10 cellular contexts compared by ENCODE assay signal in the genomic region with DNA sequence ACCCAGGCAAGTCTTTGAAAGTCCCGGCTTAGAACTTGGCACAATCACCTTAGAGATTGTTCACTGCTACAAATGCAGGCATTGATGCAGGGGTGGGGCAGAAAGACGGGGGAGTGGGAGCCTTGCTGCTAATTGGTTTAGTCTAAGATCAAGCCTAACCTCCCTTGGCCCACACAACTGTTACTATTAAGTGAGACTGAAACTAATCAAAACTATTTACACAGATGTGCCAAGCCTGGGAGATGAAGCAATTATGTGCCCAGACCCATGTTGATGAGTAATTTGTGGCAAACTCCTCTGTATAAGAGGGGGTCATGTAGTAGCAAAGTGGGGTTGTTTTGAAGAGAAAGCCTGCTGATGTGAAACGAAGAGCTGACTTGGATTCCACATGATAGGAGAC.
A peak's percentile ranks its signal among the peaks of the same experiment; 100 is the strongest.
DNase-seq lines count a peak whose midpoint lies in the region; ATAC-seq and TF ChIP-seq lines count a peak whose summit lies in the region.
"Had no signal": no experiment of that assay in that cellular context is flagged by ENCODE, and none has a peak within 500 bp of the region (broad histone marks: within the 10 kb centered on the region; RNA-seq: fewer than 3 reads in every experiment).

No MANE protein-coding gene starts in this region.

- POLR2A ChIA-PET in IMR-90 (lab: Charles Lee; ENCODE audit: unreplicated experiment), result no interaction called here

- peak overlapping the region; percentile 62 for H3K14ac ChIP-seq in IMR-90 (replicated peaks; ENCODE audit: low read depth, low read length)

- no peak for TF ChIP-seq RAD21 in IMR-90 (IDR thresholded peaks at IDR 0.05; ENCODE audit: low read length)

- H3K9me3 ChIP-seq in IMR-90 (ENCODE audit: control insufficient read depth, insufficient read depth, low read length), result no peaks in the 10 kb centered on the region
- no peaks in the 10 kb centered on the region for H3K9me3 ChIP-seq in ascending aorta
- H3K9me3 ChIP-seq: mucosa of descending colon, Peyer's patch had no signal

- H4K20me1 ChIP-seq in IMR-90 (ENCODE audit: insufficient read depth, low read length), result no peaks in the 10 kb centered on the region

- H3K36me3 ChIP-seq in IMR-90 (ENCODE audit: control insufficient read depth, insufficient read depth, low read length), result no peaks in the 10 kb centered on the region
- H3K36me3 ChIP-seq in ascending aorta, result no peaks in the 10 kb centered on the region
- H3K36me3 ChIP-seq: Peyer's patch had no signal

- in situ Hi-C loops in IMR-90 (cut with MboI; ENCODE audit: low sequenced_read_pairs), result no loop called here
- in situ Hi-C loops in astrocyte of the spinal cord (cut with HindIII; ENCODE audit: low sequenced_read_pairs), result no loop called here

- no peaks in the 10 kb centered on the region for H3K36me3 Mint-ChIP-seq in activated CD8-positive, alpha-beta memory T cell treated with anti-CD3 and anti-CD28 coated beads, Interleukin-2, amount 10 ng/mL, durations not matched to agents 7 days and 5 days

- peak overlapping the region; percentile 83 for H3K18ac ChIP-seq in IMR-90 (ENCODE audit: low read depth, low read length)

- H4K91ac ChIP-seq in IMR-90 (ENCODE audit: insufficient read depth, low read depth, low read length), result peak overlapping the region; percentile 53; the same call in 1 of the 2 replicates

- H4K5ac ChIP-seq in IMR-90 (ENCODE audit: low read depth, low read length), result 0 out of 2 replicates have a peak overlapping the region, but pooled peaks have one; percentile 13

- WGBS in IMR-90 (ENCODE audit: extremely low coverage in 2 of 2, insufficient read length in 1 of 2), 2 experiments, result no CpG with 5 or more reads among the region's 3 CpGs

- peak overlapping the region; percentile 76 for H3K27ac Mint-ChIP-seq in activated CD8-positive, alpha-beta memory T cell treated with anti-CD3 and anti-CD28 coated beads, Interleukin-2, amount 10 ng/mL, durations not matched to agents 7 days and 5 days

- H4K8ac ChIP-seq in IMR-90 (ENCODE audit: low read depth in 2 of 2, low read length in 2 of 2), result peak overlapping the region in 1 of 2 experiments; percentile 27; a peak in 1 of 4 replicates

- peak overlapping the region; percentile 48; the same call in 1 of the 2 replicates for H2AK5ac ChIP-seq in IMR-90 (ENCODE audit: low read depth, low read length)

- peak overlapping the region; percentile 44; the same call in 1 of the 2 replicates for H3K56ac ChIP-seq in IMR-90 (ENCODE audit: extremely low read depth, insufficient read depth, low read length)

- dilution Hi-C loops in IMR-90 (cut with HindIII; ENCODE audit: low sequenced_read_pairs, unreplicated experiment), result no loop called here

- no peak overlapping the region for H3K4me3 Mint-ChIP-seq in activated CD8-positive, alpha-beta memory T cell treated with anti-CD3 and anti-CD28 coated beads, Interleukin-2, amount 10 ng/mL, durations not matched to agents 7 days and 5 days

- peak overlapping the region; percentile 46; the same call in 2 of the 3 replicates for H2BK15ac ChIP-seq in IMR-90 (ENCODE audit: low read depth, low read length)

- ATAC-seq in activated CD8-positive, alpha-beta memory T cell treated with anti-CD3 and anti-CD28 coated beads, Interleukin-2, amount 10 ng/mL, durations not matched to agents 7 days and 5 days, result no peak
- ATAC-seq in IMR-90 (ENCODE audit: low read depth), result peak; percentile 55
- no peak for ATAC-seq in HG02610 (IDR thresholded peaks at IDR 0.05; ENCODE audit: unreplicated experiment)
- no peak for ATAC-seq in HG03565 (IDR thresholded peaks at IDR 0.05; ENCODE audit: unreplicated experiment)

- no peak for DNase-seq in activated CD8-positive, alpha-beta memory T cell treated with anti-CD3 and anti-CD28 coated beads, Interleukin-2, amount 10 ng/mL, durations not matched to agents 7 days and 5 days
- DNase-seq in activated CD8-positive, alpha-beta memory T cell treated with anti-CD3 and anti-CD28 coated beads, Interleukin-2, amount 50 U/mL, for 4 hours, result no peak
- DNase-seq in IMR-90 (peak; percentile 77), astrocyte of the spinal cord (ENCODE audit: low read depth, low spot score) (peak; percentile 75), ascending aorta (ENCODE audit: low spot score in 2 of 2) (no peak)
- DNase-seq: mucosa of descending colon had no signal

- peak overlapping the region; percentile 81 for H2BK5ac ChIP-seq in IMR-90 (ENCODE audit: low read depth, low read length, poor library complexity, severe bottlenecking)

- no peak overlapping the region for H3K9ac ChIP-seq in IMR-90 (ENCODE audit: low read depth, low read length)

- H3K79me1 ChIP-seq in IMR-90 (ENCODE audit: low read depth in 1 of 2, low read length in 2 of 2), result no peaks in the 10 kb centered on the region

- H3K4me1 Mint-ChIP-seq in activated CD8-positive, alpha-beta memory T cell treated with anti-CD3 and anti-CD28 coated beads, Interleukin-2, amount 10 ng/mL, durations not matched to agents 7 days and 5 days, result peaks cover 67% of the 10 kb centered on the region

- intact Hi-C loops in IMR-90 (cut with micrococcal nuclease) (no loop called here), ascending aorta (cut with DNase I) (no loop called here)

- TF ChIP-seq POLR2A in IMR-90 (IDR thresholded peaks at IDR 0.05; ENCODE audit: low read depth, low read length), result no peak

- H3K4me1 ChIP-seq in IMR-90 (ENCODE audit: control insufficient read depth, insufficient read depth, low read length) (peaks cover 19% of the 10 kb centered on the region), ascending aorta (no peaks in the 10 kb centered on the region)

- peak overlapping the region; percentile 58 for H2BK120ac ChIP-seq in IMR-90 (ENCODE audit: low read depth, low read length)

- H3K9me3 Mint-ChIP-seq in activated CD8-positive, alpha-beta memory T cell treated with anti-CD3 and anti-CD28 coated beads, Interleukin-2, amount 10 ng/mL, durations not matched to agents 7 days and 5 days (ENCODE audit: low read depth), result no peaks in the 10 kb centered on the region

- CTCF ChIA-PET in activated CD8-positive, alpha-beta memory T cell treated with anti-CD3 and anti-CD28 coated beads, Interleukin-2, amount 10 ng/mL, durations not matched to agents 7 days and 5 days (lab: Charles Lee), result interaction anchor here (1.9 kb wide), 1 partner anchor 20 kb away, joined by 4 read pairs; no protein-coding TSS in a partner anchor
- CTCF ChIA-PET in IMR-90 (lab: Yijun Ruan, JAX), result interaction anchor here (0.6 kb wide), 1 partner anchor 127 kb away, joined by 3 read pairs; no protein-coding TSS in a partner anchor

- H3K4ac ChIP-seq in IMR-90 (ENCODE audit: low read depth, low read length), result peak overlapping the region; percentile 38

- peaks cover 22% of the 10 kb centered on the region for H3K9me1 ChIP-seq in IMR-90 (ENCODE audit: insufficient read depth, low read length)

- no TSS peak for BruUV-seq in IMR-90 (replicated peaks; lab: Mats Ljungman, UMichigan)

- H3K27me3 Mint-ChIP-seq in activated CD8-positive, alpha-beta memory T cell treated with anti-CD3 and anti-CD28 coated beads, Interleukin-2, amount 10 ng/mL, durations not matched to agents 7 days and 5 days, result no peaks in the 10 kb centered on the region

- H3K23ac ChIP-seq in IMR-90 (ENCODE audit: low read depth, low read length), result peak overlapping the region; percentile 1; the same call in 1 of the 2 replicates

- H2AFZ ChIP-seq in IMR-90 (replicated peaks; ENCODE audit: low read length, poor library complexity), result peak overlapping the region; percentile 35

- TF ChIP-seq CTCF in IMR-90 (conservative IDR thresholded peaks at IDR 0.05; ENCODE audit: low read depth, low read length) (no peak), astrocyte of the spinal cord (IDR thresholded peaks at IDR 0.05; ENCODE audit: low read depth, low read length) (no peak), ascending aorta (IDR thresholded peaks at IDR 0.05) (no peak)

- no peak overlapping the region for H3K4me3 ChIP-seq in IMR-90 (ENCODE audit: insufficient read depth, low read depth, low read length)
- no peak overlapping the region for H3K4me3 ChIP-seq in astrocyte of the spinal cord (ENCODE audit: low read depth, low read length)
- no peak overlapping the region for H3K4me3 ChIP-seq in skin epidermis
- H3K4me3 ChIP-seq in ascending aorta, result no peak overlapping the region
- H3K4me3 ChIP-seq: mucosa of descending colon, Peyer's patch had no signal

- H3K27me3 ChIP-seq in IMR-90 (ENCODE audit: control insufficient read depth, insufficient read depth, low read length), result no peaks in the 10 kb centered on the region
- H3K27me3 ChIP-seq in ascending aorta, result no peaks in the 10 kb centered on the region
- H3K27me3 ChIP-seq: Peyer's patch had no signal

- H3K4me2 ChIP-seq in IMR-90 (ENCODE audit: low read depth, low read length), result peak overlapping the region; percentile 28; the same call in 1 of the 2 replicates

- peak overlapping the region; percentile 75 for H2BK20ac ChIP-seq in IMR-90 (ENCODE audit: low read depth, low read length)

- peak overlapping the region; percentile 60 for H2AK9ac ChIP-seq in IMR-90 (replicated peaks; ENCODE audit: low read depth, low read length, poor library complexity)

- peak overlapping the region; percentile 74 for H3K27ac ChIP-seq in IMR-90 (ENCODE audit: insufficient read depth, low read length)
- H3K27ac ChIP-seq in skin epidermis, result peak overlapping the region in 14 of 21 experiments; percentile 1 to 88 (median 70)
- no peak overlapping the region for H3K27ac ChIP-seq in ascending aorta

TF ChIP-seq in IMR-90, 13 proteins besides CTCF, POLR2A, EP300 and RAD21 (continues in another document):
- TF ChIP-seq, protein P1, sequence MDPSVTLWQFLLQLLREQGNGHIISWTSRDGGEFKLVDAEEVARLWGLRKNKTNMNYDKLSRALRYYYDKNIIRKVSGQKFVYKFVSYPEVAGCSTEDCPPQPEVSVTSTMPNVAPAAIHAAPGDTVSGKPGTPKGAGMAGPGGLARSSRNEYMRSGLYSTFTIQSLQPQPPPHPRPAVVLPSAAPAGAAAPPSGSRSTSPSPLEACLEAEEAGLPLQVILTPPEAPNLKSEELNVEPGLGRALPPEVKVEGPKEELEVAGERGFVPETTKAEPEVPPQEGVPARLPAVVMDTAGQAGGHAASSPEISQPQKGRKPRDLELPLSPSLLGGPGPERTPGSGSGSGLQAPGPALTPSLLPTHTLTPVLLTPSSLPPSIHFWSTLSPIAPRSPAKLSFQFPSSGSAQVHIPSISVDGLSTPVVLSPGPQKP (IDR thresholded peaks at IDR 0.05; ENCODE audit: borderline replicate concordance, low read depth, low read length), result no peak
- TF ChIP-seq MXI1 (IDR thresholded peaks at IDR 0.05; ENCODE audit: borderline replicate concordance, low read depth, low read length) (no peak), MAFK (IDR thresholded peaks at IDR 0.05; ENCODE audit: low read depth, low read length) (no peak), BHLHE40 (IDR thresholded peaks at IDR 0.05; ENCODE audit: low read depth, low read length) (no peak), CEBPB (IDR thresholded peaks at IDR 0.05; ENCODE audit: low read depth, low read length) (peak; percentile 93), MAZ (IDR thresholded peaks at IDR 0.05; ENCODE audit: borderline replicate concordance, low read depth, low read length) (peak; percentile 47; the same call in 1 of the 2 replicates), RFX5 (IDR thresholded peaks at IDR 0.05; ENCODE audit: low read depth, low read length) (no peak), FOS (IDR thresholded peaks at IDR 0.05; ENCODE audit: low read depth, low read length) (peak; percentile 32; the same call in 1 of the 2 replicates)

Comparison
In these comparisons a context has a peak if more than half of its experiments do, and no peak if none do; other contexts are left out.
1. DNase-seq: peak in IMR-90 (single experiment) and astrocyte of the spinal cord (single experiment); none in activated CD8-positive, alpha-beta memory T cell treated with anti-CD3 and anti-CD28 coated beads, Interleukin-2, amount 10 ng/mL, durations not matched to agents 7 days and 5 days (single experiment), activated CD8-positive, alpha-beta memory T cell treated with anti-CD3 and anti-CD28 coated beads, Interleukin-2, amount 50 U/mL, for 4 hours (single experiment) and ascending aorta (0 of 2).
2. H3K27ac ChIP-seq: peak in IMR-90 (single experiment) and skin epidermis (14 of 21); none in ascending aorta (0 of 2).